ENCODE assay signal across 18 cellular contexts in genomic region chr1:198228925-198229324, GRCh38.
"Had no signal": no experiment of that assay in that cellular context is flagged by ENCODE, and none has a peak within 500 bp of the region (broad histone marks: within the 10 kb centered on the region; RNA-seq: fewer than 3 reads in every experiment).

No MANE protein-coding gene starts in this region.

- H3K9me3 ChIP-seq: body of pancreas, stomach, upper lobe of left lung had no signal

- H3K27ac ChIP-seq: body of pancreas, coronary artery, stomach, upper lobe of left lung had no signal

- H3K27me3 Mint-ChIP-seq: activated B cell treated with CpG ODN at 0.5 μM for 24 hours; activated CD4-positive, alpha-beta memory T cell treated with anti-CD3 and anti-CD28 coated beads, Interleukin-2, amount 10 ng/mL, durations not matched to agents 7 days and 5 days; activated CD8-positive, alpha-beta memory T cell treated with anti-CD3 and anti-CD28 coated beads, Interleukin-2, amount 10 ng/mL, durations not matched to agents 7 days and 5 days; activated naive CD8-positive, alpha-beta T cell treated with anti-CD3 and anti-CD28 coated beads, Interleukin-2, amount 10 ng/mL, durations not matched to agents 7 days and 5 days had no signal

- H3K4me1 ChIP-seq: body of pancreas had no signal

- H3K27ac Mint-ChIP-seq: activated B cell treated with CpG ODN at 0.5 μM for 24 hours; activated CD4-positive, alpha-beta memory T cell treated with anti-CD3 and anti-CD28 coated beads, Interleukin-2, amount 10 ng/mL, durations not matched to agents 7 days and 5 days; activated CD8-positive, alpha-beta memory T cell treated with anti-CD3 and anti-CD28 coated beads, Interleukin-2, amount 10 ng/mL, durations not matched to agents 7 days and 5 days; activated naive CD8-positive, alpha-beta T cell treated with anti-CD3 and anti-CD28 coated beads, Interleukin-2, amount 10 ng/mL, durations not matched to agents 7 days and 5 days; T-helper 2 cell treated with Interferon-gamma antibody and Interleukin-4, amounts not matched to agents 5 μg/mL and 100 μg/mL, for 36 hours had no signal

- H3K4me3 Mint-ChIP-seq: activated B cell treated with CpG ODN at 0.5 μM for 24 hours; activated CD4-positive, alpha-beta memory T cell treated with anti-CD3 and anti-CD28 coated beads, Interleukin-2, amount 10 ng/mL, durations not matched to agents 7 days and 5 days; activated CD8-positive, alpha-beta memory T cell treated with anti-CD3 and anti-CD28 coated beads, Interleukin-2, amount 10 ng/mL, durations not matched to agents 7 days and 5 days; activated naive CD8-positive, alpha-beta T cell treated with anti-CD3 and anti-CD28 coated beads, Interleukin-2, amount 10 ng/mL, durations not matched to agents 7 days and 5 days; nephron progenitor cell; T-helper 2 cell treated with Interferon-gamma antibody and Interleukin-4, amounts not matched to agents 5 μg/mL and 100 μg/mL, for 36 hours had no signal

- H3K27me3 ChIP-seq: body of pancreas, stomach, upper lobe of left lung had no signal

- DNase-seq: activated B cell treated with CpG ODN at 0.5 μM for 24 hours; activated CD4-positive, alpha-beta memory T cell treated with anti-CD3 and anti-CD28 coated beads, Interleukin-2, amount 10 ng/mL, durations not matched to agents 7 days and 5 days; activated CD4-positive, alpha-beta T cell treated with anti-CD3 and anti-CD28 coated beads for 48 hours; activated CD8-positive, alpha-beta memory T cell treated with anti-CD3 and anti-CD28 coated beads, Interleukin-2, amount 10 ng/mL, durations not matched to agents 7 days and 5 days; activated naive CD4-positive, alpha-beta T cell; activated naive CD8-positive, alpha-beta T cell treated with anti-CD3 and anti-CD28 coated beads, Interleukin-2, amount 10 ng/mL, durations not matched to agents 7 days and 5 days; amygdala; body of pancreas; hypothalamus; nephron progenitor cell; nucleus accumbens; retina; stomach; upper lobe of left lung had no signal

- FAIRE-seq: endothelial cell of umbilical vein, keratinocyte had no signal

- ATAC-seq: activated CD8-positive, alpha-beta memory T cell treated with anti-CD3 and anti-CD28 coated beads, Interleukin-2, amount 10 ng/mL, durations not matched to agents 7 days and 5 days; body of pancreas had no signal

- H3K4me3 ChIP-seq: body of pancreas, coronary artery, stomach, upper lobe of left lung had no signal

- H3K36me3 ChIP-seq: stomach, upper lobe of left lung had no signal
